Comparison of ENCODE assay signal across 11 cellular contexts in genomic region chr9:132026932-132027585, GRCh38. TPM values are rescaled to one million over a fixed set of nuclear protein-coding genes. Genes with fewer than 3 reads are reported as not detected.
A peak's percentile ranks its signal among the peaks of the same experiment; 100 is the strongest.
DNase-seq lines count a peak whose midpoint lies in the region; ATAC-seq lines count a peak whose summit lies in the region.
"Had no signal": no experiment of that assay in that cellular context is flagged by ENCODE, and none has a peak within 500 bp of the region (broad histone marks: within the 10 kb centered on the region; RNA-seq: fewer than 3 reads in every experiment).

No MANE protein-coding gene starts in this region.

- CTCF ChIA-PET in CD8-positive, alpha-beta memory T cell (lab: Charles Lee): no interaction called here

- no peaks in the 10 kb centered on the region for H3K9me3 Mint-ChIP-seq in CD8-positive, alpha-beta memory T cell
- H3K9me3 Mint-ChIP-seq: nephron had no signal

- peaks cover 32% of the 10 kb centered on the region for H3K4me1 ChIP-seq in HUES64 (ENCODE audit: insufficient read depth, low read length)
- no peaks in the 10 kb centered on the region for H3K4me1 ChIP-seq in CD8-positive, alpha-beta memory T cell (ENCODE audit: insufficient read depth, low read length)

- H3K36me3 ChIP-seq in HUES64 (ENCODE audit: insufficient read depth, low read length): no peaks in the 10 kb centered on the region
- H3K36me3 ChIP-seq in CD8-positive, alpha-beta memory T cell (ENCODE audit: insufficient read depth, low read length): no peaks in the 10 kb centered on the region

- peaks cover 30 to 59% (median 58%) of the 10 kb centered on the region in 3 donors for H3K4me1 Mint-ChIP-seq in CD8-positive, alpha-beta memory T cell

- ATAC-seq in HG02884 (IDR thresholded peaks at IDR 0.05; ENCODE audit: unreplicated experiment): no peak

- WGBS in HUES64: 65% methylated on average over 12 of the region's 12 CpGs

- peak; percentile 59 for DNase-seq in AG08396 (ENCODE audit: low spot score)
- peak; percentile 35 for DNase-seq in amniotic stem cell (lab: John Stamatoyannopoulos, UW)
- peak; percentile 57 for DNase-seq in glomerular visceral epithelial cell (ENCODE audit: extremely low spot score)
- no peak for DNase-seq in stimulated activated CD4-positive, alpha-beta T cell treated with anti-CD3 and anti-CD28 coated beads, Interleukin-4, amount 100 ng/mL, for 1 hour
- no peak for DNase-seq in CD8-positive, alpha-beta memory T cell
- DNase-seq in T1000 (lab: John Stamatoyannopoulos, UW): no peak
- DNase-seq: NCI-H1417 treated with DMSO at 0.1 percent for 48 hours had no signal

- peaks cover 0 to 5% (median 3%) of the 10 kb centered on the region in 3 donors for H3K36me3 Mint-ChIP-seq in CD8-positive, alpha-beta memory T cell

- peak overlapping the region in 1 of 8 donors; percentile 40 for H3K27ac Mint-ChIP-seq in CD8-positive, alpha-beta memory T cell
- H3K27ac Mint-ChIP-seq: B cell, nephron had no signal

- POLR2A ChIA-PET in CD8-positive, alpha-beta memory T cell (lab: Charles Lee): no interaction called here

- H3K9ac ChIP-seq in HUES64 (ENCODE audit: low read depth, low read length): no peak overlapping the region

- H3K27me3 Mint-ChIP-seq in CD8-positive, alpha-beta memory T cell: no peaks in the 10 kb centered on the region
- H3K27me3 Mint-ChIP-seq: B cell had no signal

- no peaks in the 10 kb centered on the region for H3K27me3 ChIP-seq in HUES64 (ENCODE audit: insufficient read depth, low read length)
- no peaks in the 10 kb centered on the region for H3K27me3 ChIP-seq in CD8-positive, alpha-beta memory T cell (ENCODE audit: insufficient read depth, low read length, poor library complexity, severe bottlenecking)

- peak overlapping the region; percentile 24; the same call in 1 of the 2 replicates for H3K27ac ChIP-seq in HUES64 (ENCODE audit: low read depth, low read length)
- no peak overlapping the region for H3K27ac ChIP-seq in CD8-positive, alpha-beta memory T cell (ENCODE audit: low read depth, low read length)

- no peak overlapping the region for H3K4me3 Mint-ChIP-seq in CD8-positive, alpha-beta memory T cell
- H3K4me3 Mint-ChIP-seq: B cell, nephron had no signal

- no peak overlapping the region for H3K4me3 ChIP-seq in HUES64 (ENCODE audit: low read length)
- H3K4me3 ChIP-seq in CD8-positive, alpha-beta memory T cell (ENCODE audit: low read length): no peak overlapping the region

- no peaks in the 10 kb centered on the region for H3K9me3 ChIP-seq in HUES64 (ENCODE audit: insufficient read depth, low read depth, low read length)
- no peaks in the 10 kb centered on the region for H3K9me3 ChIP-seq in CD8-positive, alpha-beta memory T cell (ENCODE audit: low read length)

RNA-seq across cellular contexts. Expression of gene MED27, which starts 52.6 kb away (rescaled TPM):
- 32.2 TPM for polyA plus RNA-seq in HUES64 (2013, experiment 1 of 2)
- 33.7 TPM for polyA plus RNA-seq in HUES64 (2013, experiment 2 of 2)
- 10 to 100 TPM; 31.6 to 35.9 TPM for total RNA-seq in CD8-positive, alpha-beta memory T cell
- polyA plus RNA-seq in CD8-positive, alpha-beta memory T cell: 39.7 TPM

Comparison
In these comparisons a context has a peak if more than half of its experiments do, and no peak if none do; other contexts are left out.
1. DNase-seq: peak in AG08396 (single experiment), amniotic stem cell (single experiment) and glomerular visceral epithelial cell (single experiment); none in stimulated activated CD4-positive, alpha-beta T cell treated with anti-CD3 and anti-CD28 coated beads, Interleukin-4, amount 100 ng/mL, for 1 hour (single experiment), CD8-positive, alpha-beta memory T cell (0 of 5) and T1000 (single experiment).